9 cellular contexts compared by ENCODE assay signal in genomic region chr7:130939285-130940095, GRCh38.
A peak's percentile ranks its signal among the peaks of the same experiment; 100 is the strongest.
DNase-seq lines count a peak whose midpoint lies in the region; ATAC-seq lines count a peak whose summit lies in the region.
"Had no signal": no experiment of that assay in that cellular context is flagged by ENCODE, and none has a peak within 500 bp of the region (broad histone marks: within the 10 kb centered on the region; RNA-seq: fewer than 3 reads in every experiment).

No MANE protein-coding gene starts in this region.

- H3K4me1 Mint-ChIP-seq in activated T-cell treated with anti-CD3 and anti-CD28 coated beads, Interleukin-2, amount 50 U/mL, for 24 hours (ENCODE audit: low read depth): peaks cover 89% of the 10 kb centered on the region
- H3K4me1 Mint-ChIP-seq in activated naive CD8-positive, alpha-beta T cell (ENCODE audit: low read depth): peaks cover 92% of the 10 kb centered on the region

- ATAC-seq in GM18909 (IDR thresholded peaks at IDR 0.05; ENCODE audit: poor library complexity, unreplicated experiment) (no peak), HG03135 (IDR thresholded peaks at IDR 0.05; ENCODE audit: unreplicated experiment) (no peak)

- H3K4me1 ChIP-seq in subcutaneous abdominal adipose tissue (ENCODE audit: control insufficient read depth in 5 of 5, insufficient read depth in 5 of 5, low read length in 5 of 5): peaks cover 0 to 44% (median 40%) of the 10 kb centered on the region in 5 donors

- no peak for DNase-seq in activated T-cell treated with anti-CD3 and anti-CD28 coated beads, Interleukin-2, amount 50 U/mL, for 24 hours
- DNase-seq in activated T-cell treated with anti-CD3 and anti-CD28 coated beads for 4 hours: no peak
- DNase-seq in iris pigment epithelial cell (ENCODE audit: low read depth): peak; percentile 65
- no peak for DNase-seq in stimulated activated CD4-positive, alpha-beta T cell treated with anti-CD3 and anti-CD28 coated beads, Interleukin-4, amount 100 ng/mL, for 1 hour

- no peaks in the 10 kb centered on the region for H3K9me3 ChIP-seq in subcutaneous abdominal adipose tissue (ENCODE audit: control insufficient read depth in 5 of 5, low read length in 5 of 5)
- H3K9me3 ChIP-seq: BLaER1 treated with 17β-estradiol and CSF1 and Interleukin-3, amounts not matched to agents 10 nM and 100 nM had no signal

- peak overlapping the region in 1 of 5 donors; percentile 12 for H3K4me3 ChIP-seq in subcutaneous abdominal adipose tissue (ENCODE audit: low read depth in 1 of 5, low read length in 5 of 5)
- H3K4me3 ChIP-seq: BLaER1 treated with 17β-estradiol and CSF1 and Interleukin-3, amounts not matched to agents 10 nM and 100 nM had no signal

- peak overlapping the region in 1 of 5 donors; percentile 15 for H3K9ac ChIP-seq in subcutaneous abdominal adipose tissue (ENCODE audit: low read length in 5 of 5)
- H3K9ac ChIP-seq: BLaER1 treated with 17β-estradiol and CSF1 and Interleukin-3, amounts not matched to agents 10 nM and 100 nM had no signal

- H3K9me3 Mint-ChIP-seq in activated T-cell treated with anti-CD3 and anti-CD28 coated beads, Interleukin-2, amount 50 U/mL, for 24 hours: no peaks in the 10 kb centered on the region
- no peaks in the 10 kb centered on the region for H3K9me3 Mint-ChIP-seq in activated naive CD8-positive, alpha-beta T cell (ENCODE audit: low read depth)

- H3K36me3 ChIP-seq in subcutaneous abdominal adipose tissue (ENCODE audit: control insufficient read depth in 5 of 5, insufficient read depth in 5 of 5, low read length in 5 of 5): peaks cover 0 to 13% (median 7%) of the 10 kb centered on the region in 5 donors

- H3K36me3 Mint-ChIP-seq in activated T-cell treated with anti-CD3 and anti-CD28 coated beads, Interleukin-2, amount 50 U/mL, for 24 hours (ENCODE audit: low read depth): peaks cover 98% of the 10 kb centered on the region
- H3K36me3 Mint-ChIP-seq in activated naive CD8-positive, alpha-beta T cell: peaks cover 46% of the 10 kb centered on the region

- peak overlapping the region; percentile 89 for H3K27ac Mint-ChIP-seq in activated T-cell treated with anti-CD3 and anti-CD28 coated beads, Interleukin-2, amount 50 U/mL, for 24 hours
- H3K27ac Mint-ChIP-seq in activated naive CD8-positive, alpha-beta T cell: peak overlapping the region; percentile 81

- H3K27ac ChIP-seq in subcutaneous abdominal adipose tissue (ENCODE audit: low read depth, low read length): peak overlapping the region; percentile 83
- H3K27ac ChIP-seq: BLaER1 treated with 17β-estradiol and CSF1 and Interleukin-3, amounts not matched to agents 10 nM and 100 nM had no signal

- H3K4me3 Mint-ChIP-seq in activated T-cell treated with anti-CD3 and anti-CD28 coated beads, Interleukin-2, amount 50 U/mL, for 24 hours: peak overlapping the region; percentile 74
- peak overlapping the region; percentile 83 for H3K4me3 Mint-ChIP-seq in activated naive CD8-positive, alpha-beta T cell

- no peaks in the 10 kb centered on the region for H3K27me3 ChIP-seq in subcutaneous abdominal adipose tissue (ENCODE audit: control insufficient read depth in 5 of 5, insufficient read depth in 4 of 5, low read length in 5 of 5)
- H3K27me3 ChIP-seq: BLaER1 treated with 17β-estradiol and CSF1 and Interleukin-3, amounts not matched to agents 10 nM and 100 nM had no signal

- no peaks in the 10 kb centered on the region for H3K27me3 Mint-ChIP-seq in activated T-cell treated with anti-CD3 and anti-CD28 coated beads, Interleukin-2, amount 50 U/mL, for 24 hours
- H3K27me3 Mint-ChIP-seq in activated naive CD8-positive, alpha-beta T cell: no peaks in the 10 kb centered on the region
